7 cellular contexts compared by ENCODE assay signal in genomic region chr19:12913871-12914690, GRCh38. TPM values are rescaled to one million over a fixed set of nuclear protein-coding genes. Genes with fewer than 3 reads are reported as not detected.
A peak's percentile ranks its signal among the peaks of the same experiment; 100 is the strongest.
DNase-seq lines count a peak whose midpoint lies in the region; FAIRE-seq and TF ChIP-seq lines count a peak whose summit lies in the region.
"Had no signal": no experiment of that assay in that cellular context is flagged by ENCODE, and none has a peak within 500 bp of the region (broad histone marks: within the 10 kb centered on the region; RNA-seq: fewer than 3 reads in every experiment).

No MANE protein-coding gene starts in this region.

- no peak overlapping the region for H2AFZ ChIP-seq in H1 (ENCODE audit: low read length)

- peak overlapping the region; percentile 25 to 58; a peak in 1 of 4 replicates for H3K4me2 ChIP-seq in H1 (ENCODE audit: insufficient read depth in 1 of 2, low read depth in 2 of 2, low read length in 2 of 2)

- H3K4me3 ChIP-seq in H1 (ENCODE audit: extremely low read depth in 1 of 4, insufficient read depth in 2 of 4, low read depth in 3 of 4, low read length in 4 of 4) (no peak overlapping the region), stomach smooth muscle (ENCODE audit: low read length in 2 of 2) (peak overlapping the region; percentile 35 to 40)

- intact Hi-C loops in Calu3 (cut with micrococcal nuclease; ENCODE audit: unreplicated experiment), result no loop called here

- TF ChIP-seq RAD21 in H1 (IDR thresholded peaks at IDR 0.05 in 1 of 2, conservative IDR thresholded peaks at IDR 0.05 in 1 of 2; ENCODE audit: low read depth in 2 of 2, low read length in 2 of 2), result no peak

- H4K5ac ChIP-seq in H1 (ENCODE audit: insufficient read length, low read depth, low read length), result no peak overlapping the region

- peaks cover 2 to 9% of the 10 kb centered on the region in 2 experiments; a peak in 1 of 4 replicates for H3K9me3 ChIP-seq in H1 (ENCODE audit: insufficient read depth in 2 of 2, low read depth in 1 of 2, low read length in 1 of 2)
- H3K9me3 ChIP-seq in stomach smooth muscle (ENCODE audit: control insufficient read depth in 2 of 2, low read length in 2 of 2), result no peaks in the 10 kb centered on the region

- H3K27me3 ChIP-seq in H1 (replicated peaks in 1 of 4; ENCODE audit: control insufficient read depth in 3 of 4, extremely low read depth in 1 of 4, insufficient read depth in 3 of 4, low read length in 3 of 4) (peaks cover 6 to 12% (median 11%) of the 10 kb centered on the region in 4 experiments), stomach smooth muscle (ENCODE audit: control insufficient read depth in 1 of 2, insufficient read depth in 2 of 2, low read length in 2 of 2) (no peaks in the 10 kb centered on the region)

- H3K14ac ChIP-seq in H1 (ENCODE audit: insufficient read length), result no peak overlapping the region

- POLR2A ChIA-PET in H1 (lab: Charles Lee; ENCODE audit: partially characterized antibody), result interaction anchor here (0.7 to 13.9 kb wide), 14 partner anchors 7 to 1517 kb away, joined by 3 to 180 read pairs (median 6); partner anchors contain the start of genes CALR, FARSA and GCDH
- POLR2A ChIA-PET in RWPE1 (lab: Yijun Ruan, JAX; ENCODE audit: low non-redundant PET), result no interaction called here

- H4K91ac ChIP-seq in H1 (replicated peaks; ENCODE audit: insufficient read length, low read length), result no peak overlapping the region

- no peak overlapping the region for H3K27ac ChIP-seq in H1 (ENCODE audit: low read depth, low read length)
- H3K27ac ChIP-seq in stomach smooth muscle (ENCODE audit: low read length), result peak overlapping the region; percentile 94
- H3K27ac ChIP-seq in RWPE1, result no peak overlapping the region

- no peaks in the 10 kb centered on the region for H4K20me1 ChIP-seq in H1 (replicated peaks in 1 of 2; ENCODE audit: control insufficient read depth in 1 of 2, insufficient read depth in 2 of 2, low read length in 2 of 2)

- DNase-seq in CMK (ENCODE audit: low read depth) (peak; percentile 86), SIG-M5 (lab: John Stamatoyannopoulos, UW) (peak; percentile 44), H1 (ENCODE audit: low read depth in 1 of 2, low spot score in 2 of 2) (no peak), RWPE1 (ENCODE audit: low spot score) (no peak), Calu3 (no peak)

- no peaks in the 10 kb centered on the region for H3K79me1 ChIP-seq in H1 (ENCODE audit: low read depth, low read length)

- no peak overlapping the region for H2BK12ac ChIP-seq in H1 (ENCODE audit: low read depth, low read length)

- no TSS peak for BruUV-seq in Calu3 (replicated peaks; lab: Mats Ljungman, UMichigan)

- no peak for FAIRE-seq in H1 (lab: Jason Lieb, UNC)

- peaks cover 8 to 20% (median 15%) of the 10 kb centered on the region in 4 experiments for H3K4me1 ChIP-seq in H1 (replicated peaks in 1 of 4; ENCODE audit: control insufficient read depth in 3 of 4, insufficient read depth in 4 of 4, low read length in 3 of 4)
- H3K4me1 ChIP-seq in stomach smooth muscle (ENCODE audit: control insufficient read depth, insufficient read depth, low read length), result peaks cover 23% of the 10 kb centered on the region

- no peak for TF ChIP-seq POLR2A in H1 (IDR thresholded peaks at IDR 0.05; ENCODE audit: control extremely low read depth in 1 of 2, low read depth in 2 of 2, low read length in 2 of 2)

- TF ChIP-seq CTCF in H1 (IDR thresholded peaks at IDR 0.05; ENCODE audit: control extremely low read depth in 1 of 3, insufficient read depth in 1 of 3, low read depth in 1 of 3, low read length in 3 of 3) (no peak), RWPE1 (conservative IDR thresholded peaks at IDR 0.05; ENCODE audit: low read depth) (no peak), Calu3 (IDR thresholded peaks at IDR 0.05; ENCODE audit: unreplicated experiment) (no peak)

- 0 out of 2 replicates have a peak overlapping the region, but pooled peaks have one; percentile 4 for H2BK5ac ChIP-seq in H1 (ENCODE audit: low read depth, low read length)

- WGBS in H1 (ENCODE audit: extremely low coverage in 1 of 2, insufficient coverage in 1 of 2, insufficient read length in 1 of 2, insufficient replicate concordance in 2 of 2, low coverage in 1 of 2, low lambda C conversion rate in 2 of 2, missing lambda C conversion rate in 1 of 2), 2 experiments, result 89% methylated on average over 11 of the region's 12 CpGs; no CpG with 5 or more reads in 1 of the 2 experiments

- no peak overlapping the region for H3K56ac ChIP-seq in H1 (replicated peaks; ENCODE audit: insufficient read length, low read depth, low read length)

- H2BK15ac ChIP-seq in H1 (ENCODE audit: low read length), result peak overlapping the region; percentile 34; the same call in 1 of the 2 replicates

- H3K4me3 Mint-ChIP-seq in Calu3 (ENCODE audit: low read depth, unreplicated experiment), result no peak overlapping the region

- H3K9me3 Mint-ChIP-seq in Calu3 (ENCODE audit: low read depth, unreplicated experiment), result no peaks in the 10 kb centered on the region

- H2BK120ac ChIP-seq in H1 (replicated peaks; ENCODE audit: low read depth, low read length), result no peak overlapping the region

- CTCF ChIA-PET in H1 (lab: Charles Lee; ENCODE audit: partially characterized antibody), result interaction anchor here (0.7 to 1.7 kb wide), 7 partner anchors 12 to 51 kb away, joined by 3 to 8 read pairs (median 3); partner anchors contain the start of gene KLF1
- CTCF ChIA-PET in RWPE1 (lab: Yijun Ruan, JAX), result interaction anchor here (0.6 to 1.1 kb wide), 4 partner anchors 8 to 112 kb away, joined by 3 to 4 read pairs (median 4); no protein-coding TSS in a partner anchor
- CTCF ChIA-PET in Calu3 (lab: Charles Lee), result no interaction called here

- H3K36me3 ChIP-seq in H1 (ENCODE audit: control insufficient read depth in 2 of 4, insufficient read depth in 4 of 4, low read length in 3 of 4), result no peaks in the 10 kb centered on the region
- no peaks in the 10 kb centered on the region for H3K36me3 ChIP-seq in stomach smooth muscle (ENCODE audit: control insufficient read depth in 2 of 2, insufficient read depth in 2 of 2, low read length in 2 of 2)

- H3K36me3 Mint-ChIP-seq in Calu3 (ENCODE audit: insufficient read depth, unreplicated experiment), result peaks cover 17% of the 10 kb centered on the region

- TF ChIP-seq EP300 in H1 (IDR thresholded peaks at IDR 0.05; ENCODE audit: borderline replicate concordance in 1 of 2, low read depth in 2 of 2, low read length in 2 of 2), result no peak

- H3K23ac ChIP-seq in H1 (ENCODE audit: insufficient read length), result no peak overlapping the region

- no peak overlapping the region for H2AK5ac ChIP-seq in H1 (ENCODE audit: low read depth, low read length)

- peak overlapping the region; percentile 12; the same call in 1 of the 2 replicates for H3K18ac ChIP-seq in H1 (ENCODE audit: extremely low read depth, low read length)

- H3K79me2 ChIP-seq in H1 (ENCODE audit: control insufficient read depth in 1 of 2, insufficient read depth in 2 of 2, low read length in 2 of 2), result no peaks in the 10 kb centered on the region

- no peak overlapping the region for H3K4ac ChIP-seq in H1 (replicated peaks; ENCODE audit: insufficient read length, low read depth, low read length)

- H3K27me3 Mint-ChIP-seq in Calu3 (ENCODE audit: unreplicated experiment), result no peaks in the 10 kb centered on the region

- H2BK20ac ChIP-seq in H1 (ENCODE audit: low read length), result peak overlapping the region; percentile 24; the same call in 1 of the 2 replicates

- no peak overlapping the region for H4K8ac ChIP-seq in H1 (ENCODE audit: extremely low read depth, insufficient read depth, low read length)

- H3K23me2 ChIP-seq in H1 (ENCODE audit: low read depth, low read length), result no peaks in the 10 kb centered on the region

- H3K27ac Mint-ChIP-seq in Calu3 (ENCODE audit: unreplicated experiment), result no peak overlapping the region

- H3K9ac ChIP-seq in H1 (replicated peaks in 1 of 4; ENCODE audit: extremely low read depth in 1 of 4, low read depth in 3 of 4, low read length in 3 of 4) (no peak overlapping the region), stomach smooth muscle (ENCODE audit: low read length in 2 of 2) (peak overlapping the region; percentile 50 to 66)

- no peaks in the 10 kb centered on the region for H3K4me1 Mint-ChIP-seq in Calu3 (ENCODE audit: low read depth, unreplicated experiment)

RNA-seq across cellular contexts. Expression of gene SYCE2, which starts 5.0 kb away (rescaled TPM):
- total RNA-seq in H1 (2021; fragmentation: NEBNext Ultra II Directional; extraction: Animal tissue kit (Norgen Biotek cat#: 25700)), result 0.46 and 0.97 TPM in 2 replicates
- 0.69 and 0.71 TPM in 2 replicates for polyA plus RNA-seq in H1 (2011; rRNA removed)
- 1.0 TPM for polyA plus RNA-seq in H1 (2011; cell fraction: cytosol; rRNA removed)
- polyA plus RNA-seq in H1 (2011; cell fraction: nucleus; rRNA removed), result 0.68 TPM
- polyA plus RNA-seq in H1 (2012, experiment 1 of 2), result 0.82 to 4.0 TPM (median 2.7 TPM) in 4 replicates
- polyA plus RNA-seq in H1 (2012, experiment 2 of 2), result 0.88 TPM
- polyA plus RNA-seq in H1 (2013, experiment 1 of 2), result 1.0 TPM
- polyA plus RNA-seq in H1 (2013, experiment 2 of 2), result 1.0 TPM
- 0.32 and 0.38 TPM in 2 replicates for polyA minus RNA-seq in H1 (2011; rRNA and poly(A)+ RNA removed)
- polyA minus RNA-seq in H1 (2011; cell fraction: cytosol; rRNA and poly(A)+ RNA removed), result not detected
- polyA minus RNA-seq in H1 (2011; cell fraction: nucleus; rRNA and poly(A)+ RNA removed), result not detected
- 1.1 TPM in 1 of 2 replicates, not detected in the other for total RNA-seq in Calu3 (2022)

RNA-seq across cellular contexts. Expression of gene FARSA, which starts 19.4 kb away (rescaled TPM):
- 103 and 108 TPM in 2 replicates for total RNA-seq in H1 (2021; fragmentation: NEBNext Ultra II Directional; extraction: Animal tissue kit (Norgen Biotek cat#: 25700))
- 61.0 and 100 TPM in 2 replicates for polyA plus RNA-seq in H1 (2011; rRNA removed)
- 56.1 TPM for polyA plus RNA-seq in H1 (2011; cell fraction: cytosol; rRNA removed)
- 120 TPM for polyA plus RNA-seq in H1 (2011; cell fraction: nucleus; rRNA removed)
- polyA plus RNA-seq in H1 (2012, experiment 1 of 2), result 94.6 to 115 TPM (median 113 TPM) in 4 replicates
- 120 TPM for polyA plus RNA-seq in H1 (2012, experiment 2 of 2)
- polyA plus RNA-seq in H1 (2013, experiment 1 of 2), result 66.3 TPM
- polyA plus RNA-seq in H1 (2013, experiment 2 of 2), result 62.2 TPM
- polyA minus RNA-seq in H1 (2011; rRNA and poly(A)+ RNA removed), result 28.3 and 36.2 TPM in 2 replicates
- polyA minus RNA-seq in H1 (2011; cell fraction: cytosol; rRNA and poly(A)+ RNA removed), result 33.0 TPM
- polyA minus RNA-seq in H1 (2011; cell fraction: nucleus; rRNA and poly(A)+ RNA removed), result 41.7 TPM
- 72.8 and 75.5 TPM in 2 replicates for total RNA-seq in Calu3 (2022)

RNA-seq across cellular contexts. Expression of gene GCDH, which starts 23.1 kb away (rescaled TPM):
- total RNA-seq in H1 (2021; fragmentation: NEBNext Ultra II Directional; extraction: Animal tissue kit (Norgen Biotek cat#: 25700)), result 63.8 and 67.3 TPM in 2 replicates
- polyA plus RNA-seq in H1 (2011; rRNA removed), result 89.4 and 134 TPM in 2 replicates
- 147 TPM for polyA plus RNA-seq in H1 (2011; cell fraction: cytosol; rRNA removed)
- polyA plus RNA-seq in H1 (2011; cell fraction: nucleus; rRNA removed), result 130 TPM
- polyA plus RNA-seq in H1 (2012, experiment 1 of 2), result 53.5 to 77.1 TPM (median 68.9 TPM) in 4 replicates
- 50.5 TPM for polyA plus RNA-seq in H1 (2012, experiment 2 of 2)
- 32.2 TPM for polyA plus RNA-seq in H1 (2013, experiment 1 of 2)
- polyA plus RNA-seq in H1 (2013, experiment 2 of 2), result 27.2 TPM
- polyA minus RNA-seq in H1 (2011; rRNA and poly(A)+ RNA removed), result 43.7 and 43.8 TPM in 2 replicates
- polyA minus RNA-seq in H1 (2011; cell fraction: cytosol; rRNA and poly(A)+ RNA removed), result 39.3 TPM
- polyA minus RNA-seq in H1 (2011; cell fraction: nucleus; rRNA and poly(A)+ RNA removed), result 48.9 TPM
- 23.6 and 26.8 TPM in 2 replicates for total RNA-seq in Calu3 (2022)

RNA-seq across cellular contexts. Expression of gene CALR, which starts 24.3 kb away (rescaled TPM):
- 1,155 and 1,177 TPM in 2 replicates for total RNA-seq in H1 (2021; fragmentation: NEBNext Ultra II Directional; extraction: Animal tissue kit (Norgen Biotek cat#: 25700))
- 418 and 591 TPM in 2 replicates for polyA plus RNA-seq in H1 (2011; rRNA removed)
- 688 TPM for polyA plus RNA-seq in H1 (2011; cell fraction: cytosol; rRNA removed)
- polyA plus RNA-seq in H1 (2011; cell fraction: nucleus; rRNA removed), result 550 TPM
- 1,095 to 1,152 TPM (median 1,124 TPM) in 4 replicates for polyA plus RNA-seq in H1 (2012, experiment 1 of 2)
- 936 TPM for polyA plus RNA-seq in H1 (2012, experiment 2 of 2)
- polyA plus RNA-seq in H1 (2013, experiment 1 of 2), result 1,404 TPM
- polyA plus RNA-seq in H1 (2013, experiment 2 of 2), result 1,687 TPM
- 818 and 963 TPM in 2 replicates for polyA minus RNA-seq in H1 (2011; rRNA and poly(A)+ RNA removed)
- 466 TPM for polyA minus RNA-seq in H1 (2011; cell fraction: cytosol; rRNA and poly(A)+ RNA removed)
- 318 TPM for polyA minus RNA-seq in H1 (2011; cell fraction: nucleus; rRNA and poly(A)+ RNA removed)
- total RNA-seq in Calu3 (2022), result 680 and 718 TPM in 2 replicates

RNA-seq across cellular contexts. Expression of gene KLF1, which starts 27.1 kb away (rescaled TPM):
- total RNA-seq in H1 (2021; fragmentation: NEBNext Ultra II Directional; extraction: Animal tissue kit (Norgen Biotek cat#: 25700)), result 0.59 and 0.84 TPM in 2 replicates
- polyA plus RNA-seq in H1 (2011; rRNA removed), result 0.91 and 1.0 TPM in 2 replicates
- 0.92 TPM for polyA plus RNA-seq in H1 (2011; cell fraction: cytosol; rRNA removed)
- 0.73 TPM for polyA plus RNA-seq in H1 (2011; cell fraction: nucleus; rRNA removed)
- polyA plus RNA-seq in H1 (2012, experiment 1 of 2), result 0.54 to 0.79 TPM (median 0.58 TPM) in 4 replicates
- polyA plus RNA-seq in H1 (2012, experiment 2 of 2), result 0.50 TPM
- 0.55 TPM for polyA plus RNA-seq in H1 (2013, experiment 1 of 2)
- 0.40 TPM for polyA plus RNA-seq in H1 (2013, experiment 2 of 2)
- 0.41 and 0.66 TPM in 2 replicates for polyA minus RNA-seq in H1 (2011; rRNA and poly(A)+ RNA removed)
- not detected for polyA minus RNA-seq in H1 (2011; cell fraction: cytosol; rRNA and poly(A)+ RNA removed)
- polyA minus RNA-seq in H1 (2011; cell fraction: nucleus; rRNA and poly(A)+ RNA removed), result 1.2 TPM
- not detected in 2 replicates for total RNA-seq in Calu3 (2022)
- total RNA-seq: glomerular endothelial cell had no signal

Comparison
In these comparisons a context has a peak if more than half of its experiments do, and no peak if none do; other contexts are left out.
1. DNase-seq: peak in CMK (single experiment) and SIG-M5 (single experiment); none in H1 (0 of 2), RWPE1 (single experiment) and Calu3 (single experiment).
2. H3K4me3 ChIP-seq: peak in stomach smooth muscle (2 of 2); none in H1 (0 of 4).
3. H3K9ac ChIP-seq: peak in stomach smooth muscle (2 of 2); none in H1 (0 of 4).